ENCODE assay signal across 8 cellular contexts in the genomic region with DNA sequence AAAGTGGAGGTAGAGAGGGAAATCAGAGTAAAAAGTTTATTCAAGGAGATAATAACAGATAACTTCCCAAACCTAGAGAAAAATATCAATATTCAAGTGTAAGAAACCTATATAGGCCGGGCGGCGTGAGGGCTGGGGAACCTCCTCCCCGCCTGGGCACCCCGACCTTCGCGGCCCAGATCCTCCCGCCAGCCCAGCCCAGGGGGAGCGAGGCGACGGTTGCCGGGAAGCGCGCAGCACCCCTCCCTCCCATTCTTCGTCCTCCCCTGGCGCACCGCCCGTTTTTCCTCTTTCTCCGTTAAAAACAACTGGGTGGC. TPM values are rescaled to one million over a fixed set of nuclear protein-coding genes. Genes with fewer than 3 reads are reported as not detected.
DNase-seq lines count a peak whose midpoint lies in the region; ATAC-seq and TF ChIP-seq lines count a peak whose summit lies in the region.

No MANE protein-coding gene starts in this region.

- POLR2A ChIA-PET in activated B cell treated with CpG ODN at 0.5 μM for 24 hours (lab: Charles Lee) = no interaction called here

- TF ChIP-seq CTCF in activated B cell treated with CpG ODN at 0.5 μM for 24 hours (IDR thresholded peaks at IDR 0.05) = no peak

- no CpG with 5 or more reads among the region's 19 CpGs for WGBS in trophoblast cell (ENCODE audit: extremely low coverage, insufficient coverage, insufficient read length)

- no peak overlapping the region for H3K23ac ChIP-seq in trophoblast cell (ENCODE audit: low read length)

- no peak overlapping the region for H2BK12ac ChIP-seq in trophoblast cell (ENCODE audit: low read length)

- H3K36me3 ChIP-seq in ES-I3 (ENCODE audit: insufficient read depth, low read length) (no peaks in the 10 kb centered on the region; the same call in 1 of the 2 replicates), trophoblast cell (ENCODE audit: control insufficient read depth in 1 of 2, insufficient read depth in 2 of 2, low read length in 2 of 2) (no peaks in the 10 kb centered on the region)

- peaks cover 60% of the 10 kb centered on the region for H3K27me3 Mint-ChIP-seq in activated B cell treated with CpG ODN at 0.5 μM for 24 hours

- H3K27me3 ChIP-seq in trophoblast cell (ENCODE audit: insufficient read depth, low read length) = peaks cover 3% of the 10 kb centered on the region

- peaks cover 5% of the 10 kb centered on the region for H3K79me1 ChIP-seq in trophoblast cell (ENCODE audit: low read length)

- peak overlapping the region; percentile 67 for H3K4me3 ChIP-seq in trophoblast cell (ENCODE audit: low read depth, low read length)

- peaks cover 3% of the 10 kb centered on the region for H3K79me2 ChIP-seq in trophoblast cell (ENCODE audit: control insufficient read depth, insufficient read depth, low read length, poor library complexity)

- H3K9me3 ChIP-seq in ES-I3 (ENCODE audit: control insufficient read depth, insufficient read depth, low read length) = no peaks in the 10 kb centered on the region
- peaks cover 2% of the 10 kb centered on the region for H3K9me3 ChIP-seq in trophoblast cell (ENCODE audit: insufficient read depth, low read depth, low read length)

- H3K4me1 Mint-ChIP-seq in activated B cell treated with CpG ODN at 0.5 μM for 24 hours = peaks cover 11% of the 10 kb centered on the region

- H3K4me2 ChIP-seq in trophoblast cell (ENCODE audit: low read length) = peak overlapping the region; percentile 79

- H2AFZ ChIP-seq in trophoblast cell (ENCODE audit: insufficient read depth, low read length, poor library complexity) = peak overlapping the region; percentile 91

- DNase-seq in activated B cell treated with CpG ODN at 0.5 μM for 24 hours (no peak), head of caudate nucleus (peak in 25 of 42 donors; percentile 32 to 85 (median 67)), trophoblast cell (no peak), 8988T (no peak), medulla oblongata (ENCODE audit: extremely low spot score) (no peak), dedifferentiated amniotic fluid mesenchymal stem cell (ENCODE audit: extremely low spot score) (no peak), mucosa of gallbladder (ENCODE audit: low spot score) (no peak)

- peak overlapping the region; percentile 76 for H4K8ac ChIP-seq in trophoblast cell (ENCODE audit: low read depth, low read length)

- no peak overlapping the region for H4K12ac ChIP-seq in trophoblast cell (ENCODE audit: low read depth, low read length)

- H3K4me1 ChIP-seq in ES-I3 (ENCODE audit: insufficient read depth, low read length) (peaks cover 4% of the 10 kb centered on the region; the same call in 1 of the 2 replicates), trophoblast cell (ENCODE audit: control insufficient read depth in 1 of 2, insufficient read depth in 2 of 2, low read length in 2 of 2) (peaks cover 0 to 5% of the 10 kb centered on the region in 2 experiments)

- H3K18ac ChIP-seq in trophoblast cell (ENCODE audit: low read length) = peak overlapping the region; percentile 46

- intact Hi-C loops in activated B cell treated with CpG ODN at 0.5 μM for 24 hours (cut with micrococcal nuclease) = loop anchor here (2.0 kb wide), 1 partner anchor 43 kb away; no protein-coding TSS in a partner anchor
- intact Hi-C loops in head of caudate nucleus (cut with DNase I) = no loop called here

- CTCF ChIA-PET in activated B cell treated with CpG ODN at 0.5 μM for 24 hours (lab: Charles Lee) = no interaction called here

- H3K27ac ChIP-seq in trophoblast cell (ENCODE audit: low read depth, low read length) = no peak overlapping the region

- no peak overlapping the region for H3K4ac ChIP-seq in trophoblast cell (ENCODE audit: low read depth, low read length)

- H3K4me3 Mint-ChIP-seq in activated B cell treated with CpG ODN at 0.5 μM for 24 hours = peak overlapping the region; percentile 64

- H3K9ac ChIP-seq in ES-I3 (ENCODE audit: low read depth, low read length) (peak overlapping the region; percentile 79), trophoblast cell (ENCODE audit: low read length) (no peak overlapping the region)

- H3K27ac Mint-ChIP-seq in activated B cell treated with CpG ODN at 0.5 μM for 24 hours = no peak overlapping the region

- H2BK5ac ChIP-seq in trophoblast cell (ENCODE audit: low read depth, low read length, poor library complexity) = no peak overlapping the region

- no peaks in the 10 kb centered on the region for H3K36me3 Mint-ChIP-seq in activated B cell treated with CpG ODN at 0.5 μM for 24 hours (ENCODE audit: low read depth)

- ATAC-seq in activated B cell treated with CpG ODN at 0.5 μM for 24 hours (ENCODE audit: low read depth) = no peak

- H3K9me3 Mint-ChIP-seq in activated B cell treated with CpG ODN at 0.5 μM for 24 hours = peaks cover 2% of the 10 kb centered on the region

- H4K91ac ChIP-seq in trophoblast cell (ENCODE audit: low read depth, low read length) = peak overlapping the region; percentile 8

- no peak overlapping the region for H3K14ac ChIP-seq in trophoblast cell (ENCODE audit: low read length)

- peak overlapping the region; percentile 71 for H2BK120ac ChIP-seq in trophoblast cell (ENCODE audit: insufficient read depth, low read length, poor library complexity)

- no peak overlapping the region for H2AK5ac ChIP-seq in trophoblast cell (ENCODE audit: low read length)

RNA-seq across cellular contexts. Expression of a gene that starts 32.4 kb away (rescaled TPM):
- total RNA-seq in activated B cell treated with CpG ODN at 0.5 μM for 24 hours (0.29 TPM in 1 of 2 replicates, not detected in the other), mucosa of gallbladder (0.52 TPM)
- 0.14 and 0.19 TPM in 2 replicates for polyA plus RNA-seq in trophoblast cell (2013)

Comparison
In these comparisons a context has a peak if more than half of its experiments do, and no peak if none do; other contexts are left out.
1. DNase-seq: peak in head of caudate nucleus (25 of 42); none in activated B cell treated with CpG ODN at 0.5 μM for 24 hours (single experiment), trophoblast cell (0 of 2), 8988T (single experiment), medulla oblongata (single experiment), dedifferentiated amniotic fluid mesenchymal stem cell (single experiment) and mucosa of gallbladder (single experiment).